ENCODE assay signal across 15 cellular contexts in genomic region chr15:62428851-62429250, GRCh38. TPM values are rescaled to one million over a fixed set of nuclear protein-coding genes. Genes with fewer than 3 reads are reported as not detected.
DNase-seq lines count a peak whose midpoint lies in the region; TF ChIP-seq lines count a peak whose summit lies in the region.
"Had no signal": no experiment of that assay in that cellular context is flagged by ENCODE, and none has a peak within 500 bp of the region (broad histone marks: within the 10 kb centered on the region; RNA-seq: fewer than 3 reads in every experiment).

No MANE protein-coding gene starts in this region.

- H3K27ac ChIP-seq in C4-2B (peak overlapping the region; percentile 21; the same call in 1 of the 2 replicates), VCaP (peak overlapping the region; percentile 68; the same call in 1 of the 2 replicates), stomach smooth muscle (ENCODE audit: low read length) (peak overlapping the region; percentile 46)
- H3K27ac ChIP-seq: A549, BLaER1 had no signal

- no peak for TF ChIP-seq CTCF in C4-2B (conservative IDR thresholded peaks at IDR 0.05)
- TF ChIP-seq CTCF in Caco-2 (IDR thresholded peaks at IDR 0.05; ENCODE audit: insufficient read depth in 1 of 2, low read depth in 1 of 2, low read length in 1 of 2, severe bottlenecking in 1 of 2, unreplicated experiment in 1 of 2) = no peak
- no peak for TF ChIP-seq CTCF in VCaP (conservative IDR thresholded peaks at IDR 0.05)

- H3K4me1 ChIP-seq in Caco-2 (peaks cover 55% of the 10 kb centered on the region), stomach smooth muscle (ENCODE audit: control insufficient read depth, insufficient read depth, low read length) (peaks cover 39% of the 10 kb centered on the region)
- H3K4me1 ChIP-seq: A549, HAP-1 had no signal

- H3K36me3 Mint-ChIP-seq in Caco-2 (ENCODE audit: insufficient read depth, unreplicated experiment) = peaks cover 26% of the 10 kb centered on the region
- H3K36me3 Mint-ChIP-seq: CD4-positive, CD25-positive, alpha-beta regulatory T cell had no signal

- H3K4me3 Mint-ChIP-seq in Caco-2 (ENCODE audit: unreplicated experiment) = no peak overlapping the region
- H3K4me3 Mint-ChIP-seq: CD4-positive, CD25-positive, alpha-beta regulatory T cell had no signal

- H3K9me3 ChIP-seq in Caco-2 (no peaks in the 10 kb centered on the region), stomach smooth muscle (ENCODE audit: control insufficient read depth in 2 of 2, low read length in 2 of 2) (no peaks in the 10 kb centered on the region)
- H3K9me3 ChIP-seq: A549, BLaER1, HAP-1 had no signal

- H3K36me3 ChIP-seq in Caco-2 (ENCODE audit: control insufficient read depth, insufficient read depth, low read length) = no peaks in the 10 kb centered on the region; the same call in none of the 2 replicates
- H3K36me3 ChIP-seq in stomach smooth muscle (ENCODE audit: control insufficient read depth in 2 of 2, insufficient read depth in 2 of 2, low read length in 2 of 2) = no peaks in the 10 kb centered on the region
- H3K36me3 ChIP-seq: BLaER1, HAP-1 had no signal

- H3K27me3 ChIP-seq in Caco-2 (replicated peaks; ENCODE audit: control insufficient read depth, insufficient read depth, low read length) (no peaks in the 10 kb centered on the region), stomach smooth muscle (ENCODE audit: control insufficient read depth in 1 of 2, insufficient read depth in 2 of 2, low read length in 2 of 2) (no peaks in the 10 kb centered on the region)
- H3K27me3 ChIP-seq: BLaER1 had no signal

- no peaks in the 10 kb centered on the region for H3K9me3 Mint-ChIP-seq in Caco-2 (ENCODE audit: unreplicated experiment)
- H3K9me3 Mint-ChIP-seq: CD4-positive, CD25-positive, alpha-beta regulatory T cell had no signal

- H3K9ac ChIP-seq in stomach smooth muscle (ENCODE audit: low read length in 2 of 2) = no peak overlapping the region
- H3K9ac ChIP-seq: BLaER1 had no signal

- no peak overlapping the region for H3K4me3 ChIP-seq in Caco-2 (ENCODE audit: low read depth, low read length)
- no peak overlapping the region for H3K4me3 ChIP-seq in stomach smooth muscle (ENCODE audit: low read length in 2 of 2)
- H3K4me3 ChIP-seq: A549, BLaER1, HAP-1 had no signal

- DNase-seq in Caco-2 = no peak
- DNase-seq in stimulated activated CD4-positive, alpha-beta T cell treated with anti-CD3 and anti-CD28 coated beads, Interleukin-4, amount 100 ng/mL, for 1 hour = no peak
- DNase-seq in activated CD4-positive, alpha-beta T cell treated with anti-CD3 and anti-CD28 coated beads for 48 hours = no peak
- DNase-seq in NCI-H187 (lab: John Stamatoyannopoulos, UW) = no peak
- DNase-seq in Ammon's horn (ENCODE audit: low spot score) = no peak
- DNase-seq: CD4-positive, CD25-positive, alpha-beta regulatory T cell; DMS79 treated with DMSO at 0.1 percent for 48 hours; GDM1; IMR-90 had no signal

- intact Hi-C loops in Caco-2 (cut with micrococcal nuclease; ENCODE audit: unreplicated experiment) = no loop called here

- peaks cover 24% of the 10 kb centered on the region for H3K4me1 Mint-ChIP-seq in Caco-2 (ENCODE audit: low read depth, unreplicated experiment)
- H3K4me1 Mint-ChIP-seq: CD4-positive, CD25-positive, alpha-beta regulatory T cell had no signal

- CTCF ChIA-PET in Caco-2 (lab: Charles Lee) = no interaction called here

- H3K27me3 Mint-ChIP-seq in Caco-2 (ENCODE audit: insufficient read depth, unreplicated experiment) = no peaks in the 10 kb centered on the region

- peak overlapping the region; percentile 87 for H3K27ac Mint-ChIP-seq in Caco-2 (ENCODE audit: unreplicated experiment)
- H3K27ac Mint-ChIP-seq: CD4-positive, CD25-positive, alpha-beta regulatory T cell had no signal

- BruUV-seq in Caco-2 (replicated peaks; lab: Mats Ljungman, UMichigan) = no TSS peak

- POLR2A ChIA-PET in Caco-2 (lab: Charles Lee) = no interaction called here

RNA-seq across cellular contexts. Expression of gene TLN2, which starts 38.5 kb away (rescaled TPM):
- total RNA-seq in Caco-2 (2022) = 75.7 and 77.5 TPM in 2 replicates
